Comparison of ENCODE assay signal across 12 cellular contexts in the genomic region with DNA sequence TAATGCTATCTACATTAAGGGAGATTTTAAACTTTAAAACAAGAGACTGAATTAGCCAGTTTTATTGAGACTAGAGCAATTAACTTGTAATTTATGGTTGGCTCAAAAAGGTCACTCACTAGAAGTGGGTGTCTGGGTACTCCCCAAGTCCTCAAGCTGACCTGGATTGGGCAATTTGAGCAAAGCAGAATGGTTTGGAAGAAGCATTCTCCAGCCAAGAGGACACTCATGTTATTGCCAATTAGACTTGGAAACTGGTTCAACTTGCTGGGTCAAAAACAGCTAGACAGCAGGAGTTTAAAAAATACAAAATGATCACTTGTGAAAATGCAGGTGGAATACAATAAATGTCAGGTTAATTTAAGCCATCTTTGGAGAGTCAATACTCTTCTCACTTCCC.
"Had no signal": no experiment of that assay in that cellular context is flagged by ENCODE, and none has a peak within 500 bp of the region (broad histone marks: within the 10 kb centered on the region; RNA-seq: fewer than 3 reads in every experiment).

No MANE protein-coding gene starts in this region.

- H3K4me3 ChIP-seq: neural progenitor cell, ovary had no signal

- H3K27me3 ChIP-seq: foreskin keratinocyte, neural progenitor cell, ovary had no signal

- H3K9ac ChIP-seq: neural progenitor cell had no signal

- H3K27ac ChIP-seq: foreskin keratinocyte, neural progenitor cell, ovary, VCaP had no signal

- H3K4me2 ChIP-seq: neural progenitor cell had no signal

- H2AFZ ChIP-seq: neural progenitor cell had no signal

- H3K36me3 ChIP-seq: neural progenitor cell, ovary had no signal

- H3K4me1 ChIP-seq: neural progenitor cell had no signal

- ATAC-seq: activated CD8-positive, alpha-beta T cell treated with anti-CD3 and anti-CD28 coated beads for 36 hours; activated T-cell treated with anti-CD3 and anti-CD28 coated beads, Interleukin-2, amount 50 U/mL, for 72 hours; foreskin keratinocyte had no signal

- DNase-seq: activated CD8-positive, alpha-beta memory T cell treated with anti-CD3 and anti-CD28 coated beads, Interleukin-2, amount 50 U/mL, for 4 hours; activated CD8-positive, alpha-beta T cell treated with anti-CD3 and anti-CD28 coated beads for 36 hours; activated gamma-delta T cell treated with Interleukin-2 at 50 U/mL for 16 hours; activated naive CD8-positive, alpha-beta T cell treated with anti-CD3 and anti-CD28 coated beads for 36 hours; activated T-cell treated with anti-CD3 and anti-CD28 coated beads, Interleukin-2, amount 50 U/mL, for 72 hours; dermis blood vessel endothelial cell; foreskin keratinocyte; ovary; stimulated activated CD4-positive, alpha-beta T cell treated with anti-CD3 and anti-CD28 coated beads, Interleukin-4, amount 100 ng/mL, for 1 hour; T1000 had no signal

- H3K9me3 ChIP-seq: ovary had no signal
